ENCODE assay signal across 8 cellular contexts in genomic region chr18:43396266-43396665, GRCh38.
DNase-seq lines count a peak whose midpoint lies in the region; ATAC-seq and TF ChIP-seq lines count a peak whose summit lies in the region.

No MANE protein-coding gene starts in this region.

- H3K4me3 ChIP-seq in SK-N-SH (ENCODE audit: low read depth in 2 of 2, low read length in 1 of 2): no peak overlapping the region
- no peak overlapping the region for H3K4me3 ChIP-seq in tibial artery

- H3K36me3 ChIP-seq in SK-N-SH (replicated peaks in 1 of 2; ENCODE audit: control insufficient read depth in 1 of 2, insufficient read depth in 2 of 2, low read length in 1 of 2): no peaks in the 10 kb centered on the region
- no peaks in the 10 kb centered on the region for H3K36me3 ChIP-seq in tibial artery

- ATAC-seq in HG02798 (IDR thresholded peaks at IDR 0.05; ENCODE audit: poor library complexity, unreplicated experiment) (no peak), GM21381 (IDR thresholded peaks at IDR 0.05; ENCODE audit: unreplicated experiment) (no peak)

- 4% methylated on average over 1 of the region's 1 CpG for WGBS in SK-N-SH (ENCODE audit: low lambda C conversion rate)

- no peaks in the 10 kb centered on the region for H3K79me2 ChIP-seq in SK-N-SH (ENCODE audit: insufficient read depth)

- H3K4me1 ChIP-seq in SK-N-SH (ENCODE audit: control insufficient read depth in 1 of 2, insufficient read depth in 2 of 2, low read depth in 1 of 2, low read length in 1 of 2): no peaks in the 10 kb centered on the region; a peak in 2 of 4 replicates
- no peaks in the 10 kb centered on the region for H3K4me1 ChIP-seq in tibial artery

- peak; percentile 13 for DNase-seq in COLO829 (ENCODE audit: low spot score)
- DNase-seq in LHCN-M2 (ENCODE audit: low read depth): peak; percentile 20
- peak; percentile 10 for DNase-seq in SK-N-SH
- DNase-seq in kidney tubule cell (ENCODE audit: low spot score): peak; percentile 34
- DNase-seq in GOT3 (lab: John Stamatoyannopoulos, UW): no peak
- DNase-seq in tibial artery: no peak

- intact Hi-C loops in tibial artery (cut with DNase I; ENCODE audit: low total_unique reads): no loop called here

- H3K9me3 ChIP-seq in SK-N-SH (no peaks in the 10 kb centered on the region), tibial artery (no peaks in the 10 kb centered on the region)

- TF ChIP-seq RAD21 in SK-N-SH (IDR thresholded peaks at IDR 0.05; ENCODE audit: low read length): peak; percentile 83

- no peaks in the 10 kb centered on the region for H3F3A ChIP-seq in SK-N-SH (replicated peaks; ENCODE audit: insufficient read depth)

- no peak overlapping the region for H2AFZ ChIP-seq in SK-N-SH (ENCODE audit: low read depth)

- TF ChIP-seq CTCF in SK-N-SH (IDR thresholded peaks at IDR 0.05): peak; percentile 59
- TF ChIP-seq CTCF in tibial artery (IDR thresholded peaks at IDR 0.05): no peak

- H3K9me2 ChIP-seq in SK-N-SH: no peaks in the 10 kb centered on the region

- CTCF ChIA-PET in SK-N-SH (lab: Yijun Ruan, JAX): interaction anchor here (0.8 to 4.0 kb wide), 13 partner anchors 9 to 1343 kb away, joined by 3 to 37 read pairs (median 4); partner anchors contain the start of gene SYT4

- H3K4me2 ChIP-seq in SK-N-SH: no peak overlapping the region

- no peak for TF ChIP-seq EP300 in SK-N-SH (IDR thresholded peaks at IDR 0.05; ENCODE audit: borderline replicate concordance in 1 of 2, low read depth in 1 of 2, low read length in 1 of 2)

- H4K20me1 ChIP-seq in SK-N-SH (ENCODE audit: insufficient read depth): no peaks in the 10 kb centered on the region

- no peaks in the 10 kb centered on the region for H3K27me3 ChIP-seq in SK-N-SH (ENCODE audit: insufficient read depth)
- no peaks in the 10 kb centered on the region for H3K27me3 ChIP-seq in tibial artery

- POLR2A ChIA-PET in SK-N-SH (lab: Yijun Ruan, JAX): no interaction called here

- H3K27ac ChIP-seq in SK-N-SH (ENCODE audit: low read depth in 2 of 2, low read length in 1 of 2) (no peak overlapping the region), tibial artery (no peak overlapping the region)

- H3K9ac ChIP-seq in SK-N-SH: no peak overlapping the region

TF ChIP-seq in SK-N-SH, 30 proteins besides CTCF, POLR2A, EP300 and RAD21:
- TF ChIP-seq YY1 (IDR thresholded peaks at IDR 0.05; ENCODE audit: low read depth): no peak
- TF ChIP-seq SMC3 (IDR thresholded peaks at IDR 0.05; ENCODE audit: low read depth, low read length): peak; percentile 48
- no peak for TF ChIP-seq RCOR1 (IDR thresholded peaks at IDR 0.05; ENCODE audit: low read length)
- TF ChIP-seq, protein P1, sequence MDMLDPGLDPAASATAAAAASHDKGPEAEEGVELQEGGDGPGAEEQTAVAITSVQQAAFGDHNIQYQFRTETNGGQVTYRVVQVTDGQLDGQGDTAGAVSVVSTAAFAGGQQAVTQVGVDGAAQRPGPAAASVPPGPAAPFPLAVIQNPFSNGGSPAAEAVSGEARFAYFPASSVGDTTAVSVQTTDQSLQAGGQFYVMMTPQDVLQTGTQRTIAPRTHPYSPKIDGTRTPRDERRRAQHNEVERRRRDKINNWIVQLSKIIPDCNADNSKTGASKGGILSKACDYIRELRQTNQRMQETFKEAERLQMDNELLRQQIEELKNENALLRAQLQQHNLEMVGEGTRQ (IDR thresholded peaks at IDR 0.05; ENCODE audit: borderline replicate concordance, low read depth, low read length): no peak
- TF ChIP-seq EZH2phosphoT487 (IDR thresholded peaks at IDR 0.05; ENCODE audit: borderline replicate concordance, low read depth): no peak
- TF ChIP-seq TAF1 (IDR thresholded peaks at IDR 0.05; ENCODE audit: borderline replicate concordance, low read depth, low read length): no peak
TF ChIP-seq in SK-N-SH: peak in this region for 1.

Comparison
In these comparisons a context has a peak if more than half of its experiments do, and no peak if none do; other contexts are left out.
1. DNase-seq: peak in COLO829 (single experiment), LHCN-M2 (single experiment), SK-N-SH (single experiment) and kidney tubule cell (single experiment); none in GOT3 (single experiment) and tibial artery (0 of 2).